In the genomic region with DNA sequence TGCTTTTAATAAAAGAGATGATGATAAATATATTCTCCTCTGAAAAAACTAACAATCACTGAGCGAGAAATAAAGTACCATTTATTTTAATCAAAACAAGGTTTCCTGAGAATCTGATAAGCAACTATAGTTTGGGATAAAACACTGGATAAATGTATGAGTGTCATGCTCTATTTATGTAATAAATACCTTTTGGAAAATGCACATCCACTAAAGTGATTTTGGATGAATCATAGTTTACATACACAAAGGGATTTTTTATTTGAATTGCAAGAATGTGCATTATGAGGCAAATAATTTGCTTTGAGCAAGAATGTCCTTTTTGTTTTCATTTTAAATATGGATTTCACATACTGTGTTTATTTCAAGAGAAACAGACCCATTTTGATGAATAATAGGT, we compare ENCODE assay signal across 1 cellular context.
TF ChIP-seq lines count a peak whose summit lies in the region.

No MANE protein-coding gene starts in this region.

TF ChIP-seq in IMR-90, 13 proteins besides CTCF, POLR2A, EP300 and RAD21 (continued from another document):
- TF ChIP-seq FOS (IDR thresholded peaks at IDR 0.05; ENCODE audit: low read depth, low read length) (0 out of 2 replicates have a peak, but pooled peaks have one; percentile 24), BHLHE40 (IDR thresholded peaks at IDR 0.05; ENCODE audit: low read depth, low read length) (no peak), CHD1 (IDR thresholded peaks at IDR 0.05; ENCODE audit: low read depth, low read length) (no peak)
